25 cellular contexts compared by ENCODE assay signal in the genomic region with DNA sequence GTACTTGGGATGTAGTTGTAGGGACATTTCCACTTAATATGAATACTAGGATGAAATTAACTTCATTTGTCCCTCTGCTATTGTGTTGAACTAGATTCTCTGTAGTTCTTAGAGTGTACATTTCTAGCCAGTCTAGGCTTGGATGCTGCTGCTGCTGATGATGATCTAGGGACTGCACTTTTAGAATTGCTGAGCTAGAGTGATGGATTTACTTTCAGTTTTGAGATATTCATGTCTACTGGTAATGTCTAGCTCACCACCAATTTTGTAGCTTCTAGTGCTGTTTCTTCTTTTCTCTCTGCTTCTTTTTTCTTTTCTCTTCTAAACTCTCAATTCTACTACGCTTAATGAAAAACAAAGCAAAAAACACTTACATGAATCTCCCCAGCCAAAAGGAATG. TPM values are rescaled to one million over a fixed set of nuclear protein-coding genes. Genes with fewer than 3 reads are reported as not detected.
DNase-seq lines count a peak whose midpoint lies in the region; ATAC-seq and TF ChIP-seq lines count a peak whose summit lies in the region.
"Had no signal": no experiment of that assay in that cellular context is flagged by ENCODE, and none has a peak within 500 bp of the region (broad histone marks: within the 10 kb centered on the region; RNA-seq: fewer than 3 reads in every experiment).

No MANE protein-coding gene starts in this region.

- no peak overlapping the region for H3K27ac Mint-ChIP-seq in CD4-positive, CD25-positive, alpha-beta regulatory T cell
- peak overlapping the region; percentile 1 for H3K27ac Mint-ChIP-seq in T-helper 17 cell
- H3K27ac Mint-ChIP-seq in naive thymus-derived CD4-positive, alpha-beta T cell = peak overlapping the region in 3 of 9 donors; percentile 16 to 41 (median 40)
- H3K27ac Mint-ChIP-seq: dendritic cell treated with granulocyte-macrophage colony-stimulating factor and Interleukin-4, amounts not matched to agents 40 ng/mL and 50 ng/mL, for 4 days; IgD-negative memory B cell had no signal

- H3K4me1 Mint-ChIP-seq in CD4-positive, CD25-positive, alpha-beta regulatory T cell = peaks cover 3 to 15% (median 10%) of the 10 kb centered on the region in 4 donors
- H3K4me1 Mint-ChIP-seq in T-helper 17 cell = peaks cover 16% of the 10 kb centered on the region
- H3K4me1 Mint-ChIP-seq in naive thymus-derived CD4-positive, alpha-beta T cell = peaks cover 0 to 16% (median 10%) of the 10 kb centered on the region in 7 donors

- H3K36me3 Mint-ChIP-seq in CD4-positive, CD25-positive, alpha-beta regulatory T cell = peaks cover 22% of the 10 kb centered on the region
- no peaks in the 10 kb centered on the region for H3K36me3 Mint-ChIP-seq in T-helper 17 cell (ENCODE audit: low read depth)
- peaks cover 0 to 22% (median 5%) of the 10 kb centered on the region in 5 donors for H3K36me3 Mint-ChIP-seq in naive thymus-derived CD4-positive, alpha-beta T cell

- peak overlapping the region; percentile 21 for H3K27ac ChIP-seq in CD4-positive, CD25-positive, alpha-beta regulatory T cell (ENCODE audit: insufficient read depth, low read length, poor library complexity, severe bottlenecking)
- H3K27ac ChIP-seq in sigmoid colon = no peak overlapping the region
- H3K27ac ChIP-seq in naive thymus-derived CD4-positive, alpha-beta T cell (ENCODE audit: low read depth, low read length) = no peak overlapping the region
- H3K27ac ChIP-seq: neutrophil, upper lobe of left lung had no signal

- TF ChIP-seq EP300 in sigmoid colon (IDR thresholded peaks at IDR 0.05) = no peak

- peak in 1 of 3 donors; percentile 10 for DNase-seq in CD4-positive, CD25-positive, alpha-beta regulatory T cell
- no peak for DNase-seq in T-helper 17 cell
- no peak for DNase-seq in sigmoid colon
- no peak for DNase-seq in naive thymus-derived CD4-positive, alpha-beta T cell
- DNase-seq in NCI-H748 treated with DMSO at 0.1 percent for 48 hours (lab: John Stamatoyannopoulos, UW) = no peak
- DNase-seq in activated CD4-positive, alpha-beta T cell treated with anti-CD3 and anti-CD28 coated beads for 1 hour = no peak
- DNase-seq: activated CD4-positive, alpha-beta T cell treated with anti-CD3 and anti-CD28 coated beads for 4 hours; activated CD8-positive, alpha-beta memory T cell treated with anti-CD3 and anti-CD28 coated beads, Interleukin-2, amount 50 U/mL, for 48 hours; activated gamma-delta T cell; amniotic stem cell; DMS79; foreskin fibroblast; GOT3; NCI-H146; NCI-H2171 treated with DMSO at 0.1 percent for 48 hours; NCI-H526 treated with DMSO at 0.1 percent for 48 hours; PC-3; SHP77 treated with DMSO at 0.1 percent for 48 hours; stimulated activated CD4-positive, alpha-beta T cell treated with anti-CD3 and anti-CD28 coated beads, Interleukin-4, amount 100 ng/mL, for 24 hours; upper lobe of left lung had no signal

- H3K4me1 ChIP-seq in CD4-positive, CD25-positive, alpha-beta regulatory T cell (ENCODE audit: control insufficient read depth, insufficient read depth, low read length, poor library complexity, severe bottlenecking) = no peaks in the 10 kb centered on the region
- no peaks in the 10 kb centered on the region for H3K4me1 ChIP-seq in sigmoid colon
- no peaks in the 10 kb centered on the region for H3K4me1 ChIP-seq in naive thymus-derived CD4-positive, alpha-beta T cell (ENCODE audit: control insufficient read depth in 2 of 2, insufficient read depth in 2 of 2, low read length in 2 of 2)
- H3K4me1 ChIP-seq: upper lobe of left lung had no signal

- peaks cover 10% of the 10 kb centered on the region for H3K36me3 ChIP-seq in CD4-positive, CD25-positive, alpha-beta regulatory T cell (ENCODE audit: control insufficient read depth, insufficient read depth, low read length)
- peaks cover 0 to 2% (median 0%) of the 10 kb centered on the region in 4 donors for H3K36me3 ChIP-seq in sigmoid colon
- no peaks in the 10 kb centered on the region for H3K36me3 ChIP-seq in naive thymus-derived CD4-positive, alpha-beta T cell (ENCODE audit: control insufficient read depth in 2 of 3, insufficient read depth in 3 of 3, low read length in 3 of 3)
- H3K36me3 ChIP-seq: neutrophil had no signal

- no peak overlapping the region for H3K4me3 Mint-ChIP-seq in CD4-positive, CD25-positive, alpha-beta regulatory T cell
- no peak overlapping the region for H3K4me3 Mint-ChIP-seq in T-helper 17 cell
- H3K4me3 Mint-ChIP-seq in naive thymus-derived CD4-positive, alpha-beta T cell = no peak overlapping the region
- H3K4me3 Mint-ChIP-seq: dendritic cell treated with granulocyte-macrophage colony-stimulating factor and Interleukin-4, amounts not matched to agents 40 ng/mL and 50 ng/mL, for 4 days; IgD-negative memory B cell had no signal

- H3K27me3 ChIP-seq in CD4-positive, CD25-positive, alpha-beta regulatory T cell (ENCODE audit: control insufficient read depth, insufficient read depth, low read length) = no peaks in the 10 kb centered on the region
- no peaks in the 10 kb centered on the region for H3K27me3 ChIP-seq in sigmoid colon
- H3K27me3 ChIP-seq in naive thymus-derived CD4-positive, alpha-beta T cell (ENCODE audit: control insufficient read depth in 2 of 2, insufficient read depth in 2 of 2, low read length in 2 of 2) = no peaks in the 10 kb centered on the region
- H3K27me3 ChIP-seq: neutrophil, upper lobe of left lung had no signal

- POLR2A ChIA-PET in naive thymus-derived CD4-positive, alpha-beta T cell (lab: Charles Lee) = no interaction called here

- intact Hi-C loops in sigmoid colon (cut with DNase I) = no loop called here
- intact Hi-C loops in naive thymus-derived CD4-positive, alpha-beta T cell (cut with micrococcal nuclease) = no loop called here

- TF ChIP-seq CTCF in sigmoid colon (IDR thresholded peaks at IDR 0.05) = no peak

- 35 to 100% methylated on average over 1 of the region's 1 CpG for WGBS in sigmoid colon, 2 donors

- no peaks in the 10 kb centered on the region for H3K9me3 ChIP-seq in CD4-positive, CD25-positive, alpha-beta regulatory T cell (ENCODE audit: control insufficient read depth in 2 of 2, low read length in 2 of 2)
- H3K9me3 ChIP-seq in T-helper 17 cell (ENCODE audit: control insufficient read depth, low read length, poor library complexity, severe bottlenecking) (no peaks in the 10 kb centered on the region), sigmoid colon (no peaks in the 10 kb centered on the region)
- H3K9me3 ChIP-seq in naive thymus-derived CD4-positive, alpha-beta T cell (ENCODE audit: control insufficient read depth in 2 of 3, low read length in 3 of 3) = no peaks in the 10 kb centered on the region
- H3K9me3 ChIP-seq: neutrophil, upper lobe of left lung had no signal

- H3K27me3 Mint-ChIP-seq in CD4-positive, CD25-positive, alpha-beta regulatory T cell = no peaks in the 10 kb centered on the region
- H3K27me3 Mint-ChIP-seq in T-helper 17 cell = no peaks in the 10 kb centered on the region
- H3K27me3 Mint-ChIP-seq in naive thymus-derived CD4-positive, alpha-beta T cell = no peaks in the 10 kb centered on the region
- H3K27me3 Mint-ChIP-seq: dendritic cell treated with granulocyte-macrophage colony-stimulating factor and Interleukin-4, amounts not matched to agents 40 ng/mL and 50 ng/mL, for 4 days; IgD-negative memory B cell had no signal

- TF ChIP-seq POLR2A in sigmoid colon (IDR thresholded peaks at IDR 0.05) = no peak

- CTCF ChIA-PET in naive thymus-derived CD4-positive, alpha-beta T cell (lab: Charles Lee) = no interaction called here

- ATAC-seq in CD4-positive, CD25-positive, alpha-beta regulatory T cell (ENCODE audit: low read depth in 2 of 2) = no peak
- peak; percentile 75 for ATAC-seq in GM18870 (IDR thresholded peaks at IDR 0.05; ENCODE audit: unreplicated experiment)
- ATAC-seq in HG03103 (IDR thresholded peaks at IDR 0.05; ENCODE audit: low read depth, unreplicated experiment) = peak; percentile 54
- no peak for ATAC-seq in T-helper 17 cell
- no peak for ATAC-seq in naive thymus-derived CD4-positive, alpha-beta T cell
- ATAC-seq: PC-3 had no signal

- H3K4me3 ChIP-seq in CD4-positive, CD25-positive, alpha-beta regulatory T cell (ENCODE audit: low read depth, low read length) = no peak overlapping the region
- no peak overlapping the region for H3K4me3 ChIP-seq in sigmoid colon
- H3K4me3 ChIP-seq in naive thymus-derived CD4-positive, alpha-beta T cell (ENCODE audit: low read length) = no peak overlapping the region
- H3K4me3 ChIP-seq: upper lobe of left lung had no signal

- no peaks in the 10 kb centered on the region for H3K9me3 Mint-ChIP-seq in CD4-positive, CD25-positive, alpha-beta regulatory T cell
- H3K9me3 Mint-ChIP-seq in naive thymus-derived CD4-positive, alpha-beta T cell = no peaks in the 10 kb centered on the region
- H3K9me3 Mint-ChIP-seq: dendritic cell treated with granulocyte-macrophage colony-stimulating factor and Interleukin-4, amounts not matched to agents 40 ng/mL and 50 ng/mL, for 4 days; IgD-negative memory B cell had no signal

RNA-seq across cellular contexts. Expression of a gene that starts 49.4 kb away (rescaled TPM):
- total RNA-seq in CD4-positive, CD25-positive, alpha-beta regulatory T cell = 13.2 TPM
- 10 to 100 TPM; 27.5 to 39.6 (median 34.0) TPM for polyA plus RNA-seq in CD4-positive, CD25-positive, alpha-beta regulatory T cell
- total RNA-seq in T-helper 17 cell = 10 to 100 TPM; 11.8 to 12.4 TPM
- total RNA-seq in sigmoid colon = 10 to 100 TPM; 13.8 to 18.4 (median 17.8) TPM
- 10 to 100 TPM; 28.8 to 38.5 (median 31.0) TPM for polyA plus RNA-seq in sigmoid colon
- 10 to 100 TPM; 12.5 to 23.6 (median 21.3) TPM for total RNA-seq in naive thymus-derived CD4-positive, alpha-beta T cell
- polyA plus RNA-seq in naive thymus-derived CD4-positive, alpha-beta T cell = 10 to 100 TPM; 28.9 to 40.3 TPM

Comparison
In these comparisons a context has a peak if more than half of its experiments do, and no peak if none do; other contexts are left out.
1. ATAC-seq: peak in GM18870 (single experiment) and HG03103 (single experiment); none in CD4-positive, CD25-positive, alpha-beta regulatory T cell (0 of 2), T-helper 17 cell (single experiment) and naive thymus-derived CD4-positive, alpha-beta T cell (single experiment).